In genomic region chr19:49458567-49458903, GRCh38 we compare ENCODE assay signal across 14 cellular contexts. TPM values are rescaled to one million over a fixed set of nuclear protein-coding genes. Genes with fewer than 3 reads are reported as not detected.
A peak's percentile ranks its signal among the peaks of the same experiment; 100 is the strongest.
DNase-seq lines count a peak whose midpoint lies in the region; ATAC-seq and TF ChIP-seq lines count a peak whose summit lies in the region.
"Had no signal": no experiment of that assay in that cellular context is flagged by ENCODE, and none has a peak within 500 bp of the region (broad histone marks: within the 10 kb centered on the region; RNA-seq: fewer than 3 reads in every experiment).

No MANE protein-coding gene starts in this region.

- H3K36me3 Mint-ChIP-seq in stimulated activated effector memory CD8-positive, alpha-beta T cell treated with anti-CD3 and anti-CD28 coated beads, Interleukin-12 subunit alpha, Interleukin-12 subunit beta, amount 100 ng/mL, for 72 hours = peaks cover 47% of the 10 kb centered on the region
- H3K36me3 Mint-ChIP-seq in natural killer cell = no peaks in the 10 kb centered on the region

- no peak for TF ChIP-seq EP300 in gastroesophageal sphincter (IDR thresholded peaks at IDR 0.05)

- H3K36me3 ChIP-seq in gastroesophageal sphincter = peaks cover 0 to 48% of the 10 kb centered on the region in 2 donors

- H3K27me3 Mint-ChIP-seq in natural killer cell (ENCODE audit: low read depth in 2 of 2) = no peaks in the 10 kb centered on the region

- TF ChIP-seq CTCF in GM13977 (IDR thresholded peaks at IDR 0.05; ENCODE audit: extremely low read depth, insufficient read depth, missing control alignments) (no peak), gastroesophageal sphincter (IDR thresholded peaks at IDR 0.05) (no peak), natural killer cell (IDR thresholded peaks at IDR 0.05) (no peak)

- peak overlapping the region; percentile 88 for H3K27ac Mint-ChIP-seq in stimulated activated effector memory CD8-positive, alpha-beta T cell treated with anti-CD3 and anti-CD28 coated beads, Interleukin-12 subunit alpha, Interleukin-12 subunit beta, amount 100 ng/mL, for 72 hours
- peak overlapping the region in 1 of 2 donors; percentile 13 for H3K27ac Mint-ChIP-seq in natural killer cell
- H3K27ac Mint-ChIP-seq: activated naive CD4-positive, alpha-beta T cell treated with anti-CD3 and anti-CD28 coated beads, Interleukin-2, amount 50 U/mL, for 72 hours had no signal

- H3K4me3 ChIP-seq in gastroesophageal sphincter = no peak overlapping the region
- H3K4me3 ChIP-seq: cardiac muscle cell, tibial artery had no signal

- intact Hi-C loops in natural killer cell (cut with micrococcal nuclease) = no loop called here

- peak overlapping the region in 3 of 4 donors; percentile 31 to 73 (median 69) for H3K27ac ChIP-seq in gastroesophageal sphincter
- H3K27ac ChIP-seq: cardiac muscle cell, tibial artery had no signal

- 83% methylated on average over 1 of the region's 5 CpGs; no CpG with 5 or more reads in 1 of the 2 donors for WGBS in gastroesophageal sphincter (ENCODE audit: low coverage in 1 of 2), 2 donors

- in situ Hi-C loops in GM13977 (cut with MboI; ENCODE audit: low pct_unique_long_range_greater_than_20kb, low sequenced_read_pairs, unreplicated experiment) = no loop called here

- H3K9me3 Mint-ChIP-seq in stimulated activated effector memory CD8-positive, alpha-beta T cell treated with anti-CD3 and anti-CD28 coated beads, Interleukin-12 subunit alpha, Interleukin-12 subunit beta, amount 100 ng/mL, for 72 hours = no peaks in the 10 kb centered on the region
- H3K9me3 Mint-ChIP-seq in natural killer cell = no peaks in the 10 kb centered on the region
- H3K9me3 Mint-ChIP-seq: activated naive CD4-positive, alpha-beta T cell treated with anti-CD3 and anti-CD28 coated beads, Interleukin-2, amount 50 U/mL, for 72 hours had no signal

- peak overlapping the region; percentile 14 for H3K4me3 Mint-ChIP-seq in stimulated activated effector memory CD8-positive, alpha-beta T cell treated with anti-CD3 and anti-CD28 coated beads, Interleukin-12 subunit alpha, Interleukin-12 subunit beta, amount 100 ng/mL, for 72 hours
- H3K4me3 Mint-ChIP-seq in natural killer cell = no peak overlapping the region

- H3K27me3 ChIP-seq in gastroesophageal sphincter = no peaks in the 10 kb centered on the region
- H3K27me3 ChIP-seq: cardiac muscle cell, tibial artery had no signal

- no peaks in the 10 kb centered on the region for H3K9me3 ChIP-seq in gastroesophageal sphincter
- H3K9me3 ChIP-seq: tibial artery had no signal

- peaks cover 22% of the 10 kb centered on the region for H3K4me1 Mint-ChIP-seq in stimulated activated effector memory CD8-positive, alpha-beta T cell treated with anti-CD3 and anti-CD28 coated beads, Interleukin-12 subunit alpha, Interleukin-12 subunit beta, amount 100 ng/mL, for 72 hours
- peaks cover 9 to 14% of the 10 kb centered on the region in 2 donors for H3K4me1 Mint-ChIP-seq in natural killer cell

- no peak for TF ChIP-seq POLR2A in gastroesophageal sphincter (IDR thresholded peaks at IDR 0.05)

- ATAC-seq in gastroesophageal sphincter = no peak
- ATAC-seq in stimulated activated effector memory CD8-positive, alpha-beta T cell treated with anti-CD3 and anti-CD28 coated beads, Interleukin-12 subunit alpha, Interleukin-12 subunit beta, amount 100 ng/mL, for 72 hours = no peak
- no peak for ATAC-seq in natural killer cell
- no peak for ATAC-seq in GM21381 (IDR thresholded peaks at IDR 0.05; ENCODE audit: unreplicated experiment)
- ATAC-seq: activated naive CD4-positive, alpha-beta T cell treated with anti-CD3 and anti-CD28 coated beads, Interleukin-2, amount 50 U/mL, for 72 hours had no signal

- DNase-seq in GM13977 (ENCODE audit: low spot score) = peak; percentile 13
- DNase-seq in RPMI8226 = peak; percentile 71
- DNase-seq in stimulated activated effector memory CD8-positive, alpha-beta T cell treated with anti-CD3 and anti-CD28 coated beads, Interleukin-12 subunit alpha, Interleukin-12 subunit beta, amount 100 ng/mL, for 72 hours (ENCODE audit: low spot score in 2 of 2) = no peak
- no peak for DNase-seq in inferior parietal cortex (ENCODE audit: extremely low spot score)
- DNase-seq in NCI-H774 (lab: John Stamatoyannopoulos, UW) = no peak
- DNase-seq in natural killer cell = no peak
- DNase-seq: NCI-H1417 treated with DMSO at 0.1 percent for 48 hours, NCI-H345, tibial artery had no signal

- H3K4me1 ChIP-seq in gastroesophageal sphincter = peaks cover 0 to 34% (median 16%) of the 10 kb centered on the region in 3 donors

RNA-seq across cellular contexts. Expression of gene ALDH16A1, which starts 5.5 kb away (rescaled TPM):
- total RNA-seq in gastroesophageal sphincter (10 to 100 TPM; 11.8 to 34.4 (median 22.2) TPM), natural killer cell (10 to 100 TPM; 39.9 to 43.2 (median 41.4) TPM)

RNA-seq across cellular contexts. Expression of gene PIH1D1, which starts 6.9 kb away (rescaled TPM):
- total RNA-seq in gastroesophageal sphincter (10 to 100 TPM; 67.2 to 82.4 (median 72.5) TPM), natural killer cell (100 to 1,000 TPM; 112 to 149 (median 138) TPM)

RNA-seq across cellular contexts. Expression of gene FLT3LG, which starts 15.5 kb away (rescaled TPM):
- total RNA-seq in gastroesophageal sphincter (10 to 100 TPM in 1 of 4 donors, 1 to 10 TPM in 3; 3.1 to 21.0 (median 7.6) TPM), natural killer cell (10 to 100 TPM; 44.7 to 65.7 (median 64.8) TPM)

RNA-seq across cellular contexts. Expression of gene SLC17A7, which starts 17.2 kb away (rescaled TPM):
- total RNA-seq in gastroesophageal sphincter (1 to 10 TPM; 1.1 to 1.7 (median 1.2) TPM), natural killer cell (not detected)
- total RNA-seq: pulmonary artery endothelial cell had no signal

RNA-seq across cellular contexts. Expression of gene RPL13A, which starts 28.9 kb away (rescaled TPM):
- 1,000 to 10,000 TPM; 1,269 to 3,399 (median 2,205) TPM for total RNA-seq in gastroesophageal sphincter
- 1,000 to 10,000 TPM; 1,881 to 2,284 (median 2,283) TPM for total RNA-seq in natural killer cell

Comparison
In these comparisons a context has a peak if more than half of its experiments do, and no peak if none do; other contexts are left out.
1. DNase-seq: peak in GM13977 (single experiment) and RPMI8226 (single experiment); none in stimulated activated effector memory CD8-positive, alpha-beta T cell treated with anti-CD3 and anti-CD28 coated beads, Interleukin-12 subunit alpha, Interleukin-12 subunit beta, amount 100 ng/mL, for 72 hours (0 of 2), inferior parietal cortex (single experiment), NCI-H774 (single experiment) and natural killer cell (single experiment).